Comparison of ENCODE assay signal across 16 cellular contexts in the genomic region with DNA sequence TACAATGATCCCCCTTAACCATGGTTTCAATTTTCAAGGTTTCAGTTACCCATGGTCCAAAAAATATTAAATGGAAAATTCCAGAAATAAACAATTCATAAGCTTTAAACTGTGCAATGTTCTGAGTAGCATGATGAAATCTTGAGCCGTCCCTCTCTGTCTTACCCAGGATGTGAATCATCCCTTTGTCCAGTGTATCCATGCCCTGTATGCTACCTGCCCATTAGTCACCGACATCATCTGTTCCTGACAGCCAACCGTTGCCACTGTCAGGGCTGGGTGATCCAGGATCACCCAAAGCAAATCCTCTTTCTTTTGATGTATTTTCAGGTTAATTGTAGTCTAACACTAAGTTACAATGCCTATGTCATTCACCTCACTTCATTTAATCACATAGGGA. TPM values are rescaled to one million over a fixed set of nuclear protein-coding genes. Genes with fewer than 3 reads are reported as not detected.
DNase-seq lines count a peak whose midpoint lies in the region; ATAC-seq, FAIRE-seq and TF ChIP-seq lines count a peak whose summit lies in the region.
"Had no signal": no experiment of that assay in that cellular context is flagged by ENCODE, and none has a peak within 500 bp of the region (broad histone marks: within the 10 kb centered on the region; RNA-seq: fewer than 3 reads in every experiment).

No MANE protein-coding gene starts in this region.

- DNase-seq in ELR (ENCODE audit: low read depth), result peak; percentile 96
- DNase-seq in NCI-H226, result peak; percentile 90
- DNase-seq in bronchial epithelial cell (ENCODE audit: low read depth), result peak; percentile 96
- DNase-seq in mesenchymal stem cell, result peak; percentile 51
- DNase-seq in hepatic stellate cell (ENCODE audit: low spot score), result no peak
- DNase-seq in DMS153 treated with DMSO at 0.1 percent for 48 hours (lab: John Stamatoyannopoulos, UW; ENCODE audit: unreplicated experiment), result no peak
- DNase-seq in DMS79 (lab: John Stamatoyannopoulos, UW), result no peak
- DNase-seq: activated T-cell treated with anti-CD3 and anti-CD28 coated beads, Interleukin-2, amount 50 U/mL, for 72 hours; glutamatergic neuron; midbrain; NCI-H2081 treated with DMSO at 0.1 percent for 48 hours; substantia nigra had no signal

- H3K23ac ChIP-seq in mesenchymal stem cell (ENCODE audit: low read length in 2 of 2), result no peak overlapping the region

- H2AK5ac ChIP-seq in mesenchymal stem cell (ENCODE audit: low read length, severe bottlenecking), result no peak overlapping the region

- no peak overlapping the region for H3K4me2 ChIP-seq in mesenchymal stem cell (ENCODE audit: low read length, poor library complexity, severe bottlenecking)

- H2BK12ac ChIP-seq in mesenchymal stem cell (ENCODE audit: low read length in 2 of 2), result no peak overlapping the region

- no peak overlapping the region for H2AFZ ChIP-seq in mesenchymal stem cell (ENCODE audit: low read depth, low read length)

- H2BK15ac ChIP-seq in mesenchymal stem cell (ENCODE audit: low read depth, poor library complexity, severe bottlenecking), result no peak overlapping the region

- no peak overlapping the region for H3K18ac ChIP-seq in mesenchymal stem cell (ENCODE audit: low read depth in 1 of 2, low read length in 2 of 2)

- no peak for TF ChIP-seq CTCF in bronchial epithelial cell (IDR thresholded peaks at IDR 0.05; ENCODE audit: insufficient read depth, low read length, severe bottlenecking)

- no peak overlapping the region for H3K14ac ChIP-seq in mesenchymal stem cell (ENCODE audit: low read length in 2 of 2)

- no peak overlapping the region for H3K27ac ChIP-seq in mesenchymal stem cell (ENCODE audit: low read length, poor library complexity, severe bottlenecking)
- H3K27ac ChIP-seq: cardiac muscle cell, prostate gland, VCaP had no signal

- H3K4me3 ChIP-seq in bronchial epithelial cell (ENCODE audit: low read depth, low read length) (no peak overlapping the region), mesenchymal stem cell (ENCODE audit: insufficient read depth in 1 of 2, low read depth in 1 of 2, low read length in 2 of 2) (no peak overlapping the region)
- H3K4me3 ChIP-seq: cardiac muscle cell, prostate gland had no signal

- ATAC-seq in GM21390 (IDR thresholded peaks at IDR 0.05; ENCODE audit: unreplicated experiment), result no peak
- ATAC-seq: activated T-cell treated with anti-CD3 and anti-CD28 coated beads, Interleukin-2, amount 50 U/mL, for 72 hours had no signal

- H3K9ac ChIP-seq in mesenchymal stem cell (ENCODE audit: low read length), result no peak overlapping the region

- H4K91ac ChIP-seq in mesenchymal stem cell (ENCODE audit: low read length), result no peak overlapping the region

- WGBS in mesenchymal stem cell, result 28% methylated on average over 3 of the region's 3 CpGs

- H3K36me3 ChIP-seq in bronchial epithelial cell (ENCODE audit: control insufficient read depth, insufficient read depth, low read length) (no peaks in the 10 kb centered on the region), mesenchymal stem cell (ENCODE audit: control insufficient read depth in 1 of 2, insufficient read depth in 2 of 2, low read depth in 1 of 2, low read length in 2 of 2) (no peaks in the 10 kb centered on the region)
- H3K36me3 ChIP-seq: cardiac muscle cell, prostate gland had no signal

- H3K79me1 ChIP-seq in mesenchymal stem cell (replicated peaks; ENCODE audit: low read length, poor library complexity, severe bottlenecking), result no peaks in the 10 kb centered on the region

- no peak overlapping the region for H2BK5ac ChIP-seq in mesenchymal stem cell (ENCODE audit: low read depth, low read length, poor library complexity, severe bottlenecking)

- H3K4me1 ChIP-seq in mesenchymal stem cell (ENCODE audit: control insufficient read depth, insufficient read depth, low read depth, low read length), result peaks cover 2% of the 10 kb centered on the region
- H3K4me1 ChIP-seq: prostate gland had no signal

- no peak overlapping the region for H2BK120ac ChIP-seq in mesenchymal stem cell (ENCODE audit: low read depth, low read length)

- peak; percentile 87 for FAIRE-seq in bronchial epithelial cell (lab: Jason Lieb, UNC)

- no peak overlapping the region for H3K4ac ChIP-seq in mesenchymal stem cell (ENCODE audit: low read depth in 1 of 2, low read length in 2 of 2)

- no peak overlapping the region for H4K8ac ChIP-seq in mesenchymal stem cell (ENCODE audit: low read length)

- H3K27me3 ChIP-seq in bronchial epithelial cell (ENCODE audit: control insufficient read depth, insufficient read depth, low read length), result no peaks in the 10 kb centered on the region
- H3K27me3 ChIP-seq in mesenchymal stem cell (ENCODE audit: control insufficient read depth in 1 of 2, insufficient read depth in 1 of 2, low read length in 2 of 2), result peaks cover 0 to 7% of the 10 kb centered on the region in 2 experiments
- H3K27me3 ChIP-seq: cardiac muscle cell had no signal

- peaks cover 2% of the 10 kb centered on the region for H3K9me3 ChIP-seq in mesenchymal stem cell (ENCODE audit: control insufficient read depth, low read length)
- H3K9me3 ChIP-seq: prostate gland had no signal

RNA-seq across cellular contexts. Expression of a gene that starts 15.7 kb away (rescaled TPM):
- 132 and 153 TPM in 2 replicates for total RNA-seq in bronchial epithelial cell
- 92.5 TPM for polyA plus RNA-seq in mesenchymal stem cell (2013, experiment 1 of 2)
- 90.1 TPM for polyA plus RNA-seq in mesenchymal stem cell (2013, experiment 2 of 2)

Comparison
In these comparisons a context has a peak if more than half of its experiments do, and no peak if none do; other contexts are left out.
1. DNase-seq: peak in ELR (single experiment), NCI-H226 (single experiment), bronchial epithelial cell (single experiment) and mesenchymal stem cell (single experiment); none in hepatic stellate cell (single experiment), DMS153 treated with DMSO at 0.1 percent for 48 hours (single experiment) and DMS79 (single experiment).